Comparison of ENCODE assay signal across 17 cellular contexts in genomic region chr7:78176186-78176585, GRCh38.
DNase-seq lines count a peak whose midpoint lies in the region; ATAC-seq and TF ChIP-seq lines count a peak whose summit lies in the region.
"Had no signal": no experiment of that assay in that cellular context is flagged by ENCODE, and none has a peak within 500 bp of the region (broad histone marks: within the 10 kb centered on the region; RNA-seq: fewer than 3 reads in every experiment).

No MANE protein-coding gene starts in this region.

- H3K36me3 Mint-ChIP-seq in HFFc6 (ENCODE audit: low read depth), result no peaks in the 10 kb centered on the region
- H3K36me3 Mint-ChIP-seq in activated T-cell treated with anti-CD3 and anti-CD28 coated beads, Interleukin-2, amount 50 U/mL, for 4 hours (ENCODE audit: insufficient read depth), result no peaks in the 10 kb centered on the region
- H3K36me3 Mint-ChIP-seq: activated naive CD4-positive, alpha-beta T cell treated with anti-CD3 and anti-CD28 coated beads, Interleukin-2, amount 50 U/mL, for 24 hours; mesothelial cell of epicardium had no signal

- H3K27ac Mint-ChIP-seq in HFFc6, result no peak overlapping the region
- H3K27ac Mint-ChIP-seq: activated naive CD4-positive, alpha-beta T cell treated with anti-CD3 and anti-CD28 coated beads, Interleukin-2, amount 50 U/mL, for 24 hours; mesothelial cell of epicardium had no signal

- H3K9me3 Mint-ChIP-seq in HFFc6, result no peaks in the 10 kb centered on the region
- H3K9me3 Mint-ChIP-seq in activated T-cell treated with anti-CD3 and anti-CD28 coated beads, Interleukin-2, amount 50 U/mL, for 4 hours, result no peaks in the 10 kb centered on the region
- H3K9me3 Mint-ChIP-seq: activated naive CD4-positive, alpha-beta T cell treated with anti-CD3 and anti-CD28 coated beads, Interleukin-2, amount 50 U/mL, for 24 hours; mesothelial cell of epicardium had no signal

- H3K4me3 ChIP-seq in GM23248, result no peak overlapping the region
- no peak overlapping the region for H3K4me3 ChIP-seq in SK-N-MC
- H3K4me3 ChIP-seq in fibroblast of pulmonary artery (replicated peaks; ENCODE audit: low read depth, low read length), result no peak overlapping the region
- peak overlapping the region; percentile 49 for H3K4me3 ChIP-seq in thoracic aorta
- no peak overlapping the region for H3K4me3 ChIP-seq in gastroesophageal sphincter
- H3K4me3 ChIP-seq: cardiac muscle cell, stomach had no signal

- peaks cover 2% of the 10 kb centered on the region; the same call in 1 of the 2 replicates for H3K27me3 Mint-ChIP-seq in HFFc6 (ENCODE audit: insufficient read depth)
- H3K27me3 Mint-ChIP-seq in activated T-cell treated with anti-CD3 and anti-CD28 coated beads, Interleukin-2, amount 50 U/mL, for 4 hours (ENCODE audit: low read depth), result peaks cover 8% of the 10 kb centered on the region

- no peaks in the 10 kb centered on the region for H3K9me2 ChIP-seq in GM23248 (ENCODE audit: insufficient read depth)

- no peak overlapping the region for H3K4me3 Mint-ChIP-seq in HFFc6
- no peak overlapping the region for H3K4me3 Mint-ChIP-seq in activated T-cell treated with anti-CD3 and anti-CD28 coated beads, Interleukin-2, amount 50 U/mL, for 4 hours
- H3K4me3 Mint-ChIP-seq: activated naive CD4-positive, alpha-beta T cell treated with anti-CD3 and anti-CD28 coated beads, Interleukin-2, amount 50 U/mL, for 24 hours; mesothelial cell of epicardium had no signal

- DNase-seq in GM23248 (peak; percentile 49), SK-N-MC (ENCODE audit: low read depth, low spot score) (peak; percentile 61), fibroblast of pulmonary artery (ENCODE audit: low read depth) (peak; percentile 60), thoracic aorta (ENCODE audit: low spot score) (no peak), HFFc6 (no peak)
- no peak for DNase-seq in activated T-cell treated with anti-CD3 and anti-CD28 coated beads, Interleukin-2, amount 50 U/mL, for 4 hours
- DNase-seq: activated CD4-positive, alpha-beta T cell treated with anti-CD3 and anti-CD28 coated beads, Interleukin-2, amount 50 U/mL, for 48 hours; activated T-cell treated with anti-CD3 and anti-CD28 coated beads, Interleukin-2, amount 50 U/mL, for 1 hour; effector CD4-positive, alpha-beta T cell; NCI-H1417; right cardiac atrium; stomach had no signal

- no peaks in the 10 kb centered on the region for H3K79me2 ChIP-seq in GM23248 (ENCODE audit: insufficient read depth)

- ATAC-seq in thoracic aorta (ENCODE audit: insufficient number of reproducible peaks, low FRiP score, low read depth) (peak; percentile 16), gastroesophageal sphincter (no peak)
- no peak for ATAC-seq in activated T-cell treated with anti-CD3 and anti-CD28 coated beads, Interleukin-2, amount 50 U/mL, for 4 hours

- no peak overlapping the region for H2AFZ ChIP-seq in GM23248

- H3K4me2 ChIP-seq in GM23248 (ENCODE audit: unreplicated experiment), result no peak overlapping the region

- H3K27ac ChIP-seq in GM23248, result no peak overlapping the region
- H3K27ac ChIP-seq in SK-N-MC, result no peak overlapping the region
- H3K27ac ChIP-seq in thoracic aorta, result peak overlapping the region; percentile 62 to 78
- H3K27ac ChIP-seq in gastroesophageal sphincter, result peak overlapping the region in 1 of 4 donors; percentile 15
- H3K27ac ChIP-seq: cardiac muscle cell, neutrophil had no signal

- H3K27me3 ChIP-seq in GM23248 (replicated peaks; ENCODE audit: insufficient read depth), result no peaks in the 10 kb centered on the region
- H3K27me3 ChIP-seq in thoracic aorta (replicated peaks; ENCODE audit: insufficient read depth), result no peaks in the 10 kb centered on the region
- no peaks in the 10 kb centered on the region for H3K27me3 ChIP-seq in gastroesophageal sphincter
- H3K27me3 ChIP-seq: cardiac muscle cell, neutrophil, stomach had no signal

- peaks cover 24% of the 10 kb centered on the region; the same call in 1 of the 2 replicates for H3K4me1 Mint-ChIP-seq in HFFc6 (ENCODE audit: low read depth)
- no peaks in the 10 kb centered on the region for H3K4me1 Mint-ChIP-seq in activated T-cell treated with anti-CD3 and anti-CD28 coated beads, Interleukin-2, amount 50 U/mL, for 4 hours (ENCODE audit: low read depth)
- H3K4me1 Mint-ChIP-seq: activated naive CD4-positive, alpha-beta T cell treated with anti-CD3 and anti-CD28 coated beads, Interleukin-2, amount 50 U/mL, for 24 hours had no signal

- no peak for TF ChIP-seq POLR2A in gastroesophageal sphincter (IDR thresholded peaks at IDR 0.05)

- H4K20me1 ChIP-seq in GM23248 (ENCODE audit: insufficient read depth), result no peaks in the 10 kb centered on the region

- no peak overlapping the region for H3K9ac ChIP-seq in GM23248
- no peak overlapping the region for H3K9ac ChIP-seq in SK-N-MC (ENCODE audit: insufficient read length)

- no peaks in the 10 kb centered on the region for H3K36me3 ChIP-seq in GM23248 (ENCODE audit: low read depth)
- H3K36me3 ChIP-seq in SK-N-MC (ENCODE audit: insufficient read depth, low read length), result no peaks in the 10 kb centered on the region
- no peaks in the 10 kb centered on the region for H3K36me3 ChIP-seq in thoracic aorta
- no peaks in the 10 kb centered on the region for H3K36me3 ChIP-seq in gastroesophageal sphincter
- H3K36me3 ChIP-seq: cardiac muscle cell, neutrophil, stomach had no signal

- H3F3A ChIP-seq in GM23248 (ENCODE audit: insufficient read depth), result no peaks in the 10 kb centered on the region

- TF ChIP-seq CTCF in fibroblast of pulmonary artery (IDR thresholded peaks at IDR 0.05; ENCODE audit: low read length, missing control alignments) (no peak), thoracic aorta (IDR thresholded peaks at IDR 0.05) (no peak), HFFc6 (IDR thresholded peaks at IDR 0.05) (no peak), gastroesophageal sphincter (IDR thresholded peaks at IDR 0.05) (no peak)

- H3K4me1 ChIP-seq in GM23248 (ENCODE audit: insufficient read depth) (peaks cover 30% of the 10 kb centered on the region), thoracic aorta (ENCODE audit: control insufficient read depth in 1 of 2, low read depth in 2 of 2) (peaks cover 16 to 54% of the 10 kb centered on the region in 2 donors), gastroesophageal sphincter (peaks cover 0 to 45% (median 0%) of the 10 kb centered on the region in 3 donors)

- in situ Hi-C loops in GM23248 (cut with MboI), result no loop called here

- TF ChIP-seq EP300 in gastroesophageal sphincter (IDR thresholded peaks at IDR 0.05), result no peak

- WGBS in GM23248 (ENCODE audit: low coverage in 1 of 2, low lambda C conversion rate in 2 of 2, missing lambda C conversion rate in 2 of 2), 2 experiments, result 9 to 12% methylated on average over 5 of the region's 5 CpGs
- 12 to 18% methylated on average over 5 of the region's 5 CpGs for WGBS in gastroesophageal sphincter (ENCODE audit: low coverage in 1 of 2), 2 donors

- H3K9me3 ChIP-seq in GM23248 (ENCODE audit: low read depth), result no peaks in the 10 kb centered on the region
- no peaks in the 10 kb centered on the region for H3K9me3 ChIP-seq in SK-N-MC (ENCODE audit: low read depth, low read length)
- no peaks in the 10 kb centered on the region for H3K9me3 ChIP-seq in thoracic aorta
- no peaks in the 10 kb centered on the region for H3K9me3 ChIP-seq in gastroesophageal sphincter
- H3K9me3 ChIP-seq: neutrophil, stomach had no signal

Comparison
In these comparisons a context has a peak if more than half of its experiments do, and no peak if none do; other contexts are left out.
1. DNase-seq: peak in GM23248 (single experiment), SK-N-MC (single experiment) and fibroblast of pulmonary artery (single experiment); none in thoracic aorta (single experiment), HFFc6 (single experiment) and activated T-cell treated with anti-CD3 and anti-CD28 coated beads, Interleukin-2, amount 50 U/mL, for 4 hours (single experiment).
2. H3K27ac ChIP-seq: peak in thoracic aorta (2 of 2); none in GM23248 (single experiment) and SK-N-MC (single experiment).